ENCODE assay signal across 16 cellular contexts in the genomic region with DNA sequence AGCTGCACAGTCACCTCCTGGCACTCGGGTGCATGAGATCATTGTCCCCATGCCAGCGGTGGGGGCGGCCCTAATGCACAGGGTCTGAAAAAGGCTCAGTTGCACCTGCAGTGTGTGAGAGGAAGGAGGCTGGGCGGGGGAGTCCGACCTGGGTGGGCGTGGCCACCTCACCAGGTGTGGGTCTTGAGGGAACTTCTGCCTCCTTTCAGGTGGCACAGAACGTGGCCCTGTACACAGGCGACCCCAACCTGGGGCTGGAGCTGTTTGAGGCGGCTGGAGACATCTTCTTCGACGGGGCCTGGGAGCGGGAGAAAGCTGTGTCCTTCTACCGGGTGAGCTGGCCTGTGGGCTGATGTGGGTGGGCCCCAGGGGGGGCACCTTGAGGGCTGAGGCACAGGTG. TPM values are rescaled to one million over a fixed set of nuclear protein-coding genes. Genes with fewer than 3 reads are reported as not detected.
DNase-seq lines count a peak whose midpoint lies in the region; TF ChIP-seq lines count a peak whose summit lies in the region.
"Had no signal": no experiment of that assay in that cellular context is flagged by ENCODE, and none has a peak within 500 bp of the region (broad histone marks: within the 10 kb centered on the region; RNA-seq: fewer than 3 reads in every experiment).

No MANE protein-coding gene starts in this region.

- peak overlapping the region; percentile 29 for H3K4ac ChIP-seq in neuronal stem cell (ENCODE audit: low read length)

- peak overlapping the region; percentile 64 for H2BK120ac ChIP-seq in neuronal stem cell (ENCODE audit: low read depth, low read length)

- H3K23ac ChIP-seq in neuronal stem cell (ENCODE audit: low read depth, low read length, poor library complexity): peak overlapping the region; percentile 25

- no peak overlapping the region for H4K8ac ChIP-seq in neuronal stem cell (ENCODE audit: low read depth, low read length)

- H3K4me2 ChIP-seq in neuronal stem cell (ENCODE audit: insufficient read depth, low read length, poor library complexity, severe bottlenecking): no peak overlapping the region
- H3K4me2 ChIP-seq: BLaER1 treated with 17β-estradiol and CSF1 and Interleukin-3, amounts not matched to agents 10 nM and 100 nM had no signal

- H2BK12ac ChIP-seq in neuronal stem cell (ENCODE audit: low read length): peak overlapping the region; percentile 63

- H3K9me3 ChIP-seq in neuronal stem cell (replicated peaks in 1 of 2; ENCODE audit: control insufficient read depth in 2 of 2, insufficient read depth in 1 of 2, low read depth in 1 of 2, low read length in 2 of 2) (peaks cover 0 to 5% of the 10 kb centered on the region in 2 donors), BE2C (no peaks in the 10 kb centered on the region)

- DNase-seq in DMS53 (lab: John Stamatoyannopoulos, UW) (peak; percentile 42), DMS53 treated with DMSO at 0.1 percent for 48 hours (lab: John Stamatoyannopoulos, UW; ENCODE audit: unreplicated experiment) (no peak), NCI-H146 (lab: John Stamatoyannopoulos, UW) (peak; percentile 74), NCI-H774 (lab: John Stamatoyannopoulos, UW) (peak; percentile 18), neuronal stem cell (ENCODE audit: low spot score) (no peak), NCI-H1092 treated with DMSO at 0.1 percent for 48 hours (lab: John Stamatoyannopoulos, UW) (no peak), BE2C (no peak), DMS153 treated with DMSO at 0.1 percent for 48 hours (lab: John Stamatoyannopoulos, UW; ENCODE audit: unreplicated experiment) (no peak)
- DNase-seq: KBM-7, NCI-H1436, NCI-H524, SHP77 treated with DMSO at 0.1 percent for 48 hours, T-helper 17 cell had no signal

- H3K14ac ChIP-seq in neuronal stem cell (ENCODE audit: low read length): no peak overlapping the region

- no peak overlapping the region for H3K4me3 ChIP-seq in neuronal stem cell (ENCODE audit: low read length in 2 of 2)
- no peak overlapping the region for H3K4me3 ChIP-seq in BE2C (ENCODE audit: low read depth, low read length)
- H3K4me3 ChIP-seq: BLaER1 treated with 17β-estradiol and CSF1 and Interleukin-3, amounts not matched to agents 10 nM and 100 nM had no signal

- no peak overlapping the region for H3K27ac ChIP-seq in neuronal stem cell (replicated peaks; ENCODE audit: low read length)
- H3K27ac ChIP-seq: 22Rv1, HL-60 had no signal

- H3K4me1 ChIP-seq in neuronal stem cell (ENCODE audit: control insufficient read depth in 2 of 2, insufficient read depth in 1 of 2, low read depth in 1 of 2, low read length in 2 of 2) (peaks cover 0 to 7% of the 10 kb centered on the region in 2 donors), BE2C (peaks cover 9% of the 10 kb centered on the region)

- no peak overlapping the region for H4K91ac ChIP-seq in neuronal stem cell (ENCODE audit: low read depth, low read length, poor library complexity)

- H3K27me3 ChIP-seq in neuronal stem cell (ENCODE audit: control insufficient read depth in 3 of 3, insufficient read depth in 3 of 3, low read depth in 1 of 3, low read length in 3 of 3) (no peaks in the 10 kb centered on the region), BE2C (no peaks in the 10 kb centered on the region)
- H3K27me3 ChIP-seq: BLaER1 treated with 17β-estradiol and CSF1 and Interleukin-3, amounts not matched to agents 10 nM and 100 nM had no signal

- H2AFZ ChIP-seq in neuronal stem cell (ENCODE audit: low read length): no peak overlapping the region

- H2BK15ac ChIP-seq in neuronal stem cell (ENCODE audit: low read length): no peak overlapping the region

- WGBS in neuronal stem cell (ENCODE audit: extremely low coverage in 2 of 2, insufficient read length in 2 of 2, insufficient replicate concordance in 1 of 2), 2 donors: no CpG with 5 or more reads among the region's 13 CpGs

- TF ChIP-seq CTCF in BE2C (IDR thresholded peaks at IDR 0.05; ENCODE audit: low read depth, low read length): no peak

- no peak overlapping the region for H3K9ac ChIP-seq in neuronal stem cell (ENCODE audit: low read depth, low read length, poor library complexity)

- peak overlapping the region; percentile 80 for H3K18ac ChIP-seq in neuronal stem cell (ENCODE audit: low read length)

- H2AK5ac ChIP-seq in neuronal stem cell (ENCODE audit: low read depth, low read length): peak overlapping the region; percentile 98

- H3K36me3 ChIP-seq in neuronal stem cell (replicated peaks in 1 of 2; ENCODE audit: control insufficient read depth in 2 of 2, insufficient read depth in 2 of 2, low read length in 2 of 2): no peaks in the 10 kb centered on the region
- peaks cover 11% of the 10 kb centered on the region; the same call in 1 of the 2 replicates for H3K36me3 ChIP-seq in BE2C

- H2BK5ac ChIP-seq in neuronal stem cell (ENCODE audit: low read length): peak overlapping the region; percentile 67

- H3K79me1 ChIP-seq in neuronal stem cell (ENCODE audit: low read depth, low read length): no peaks in the 10 kb centered on the region

RNA-seq across cellular contexts. Expression of gene HTRA3, which starts 34.3 kb away (rescaled TPM):
- polyA plus RNA-seq in neuronal stem cell (2013, experiment 1 of 2): 2.9 TPM
- polyA plus RNA-seq in neuronal stem cell (2013, experiment 2 of 2): 2.8 TPM
- polyA plus RNA-seq in BE2C (2012; ENCODE audit: insufficient read depth, insufficient read length, low read depth): not detected

RNA-seq across cellular contexts. Expression of gene SH3TC1, which starts 36.1 kb away (rescaled TPM):
- 0.13 TPM for polyA plus RNA-seq in neuronal stem cell (2013, experiment 1 of 2)
- 0.08 TPM for polyA plus RNA-seq in neuronal stem cell (2013, experiment 2 of 2)
- polyA plus RNA-seq in BE2C (2012; ENCODE audit: insufficient read depth, insufficient read length, low read depth): 43.1 TPM

Comparison
In these comparisons a context has a peak if more than half of its experiments do, and no peak if none do; other contexts are left out.
1. DNase-seq: peak in DMS53 (single experiment), NCI-H146 (single experiment) and NCI-H774 (single experiment); none in DMS53 treated with DMSO at 0.1 percent for 48 hours (single experiment), neuronal stem cell (single experiment), NCI-H1092 treated with DMSO at 0.1 percent for 48 hours (single experiment), BE2C (single experiment) and DMS153 treated with DMSO at 0.1 percent for 48 hours (single experiment).